12 cellular contexts compared by ENCODE assay signal in genomic region chr2:216044883-216045499, GRCh38. TPM values are rescaled to one million over a fixed set of nuclear protein-coding genes. Genes with fewer than 3 reads are reported as not detected.
DNase-seq lines count a peak whose midpoint lies in the region; ATAC-seq and TF ChIP-seq lines count a peak whose summit lies in the region.
"Had no signal": no experiment of that assay in that cellular context is flagged by ENCODE, and none has a peak within 500 bp of the region (broad histone marks: within the 10 kb centered on the region; RNA-seq: fewer than 3 reads in every experiment).

No MANE protein-coding gene starts in this region.

- H3K4me2 ChIP-seq in mammary epithelial cell (ENCODE audit: insufficient read depth, low read depth, low read length) = no peak overlapping the region

- intact Hi-C loops in mammary epithelial cell (cut with micrococcal nuclease) = no loop called here

- H3K9ac ChIP-seq in mammary epithelial cell (ENCODE audit: insufficient read depth, low read length) = no peak overlapping the region

- H3K36me3 Mint-ChIP-seq in activated CD8-positive, alpha-beta memory T cell treated with anti-CD3 and anti-CD28 coated beads, Interleukin-2, amount 10 ng/mL, durations not matched to agents 7 days and 5 days = peaks cover 24% of the 10 kb centered on the region

- H3K4me3 Mint-ChIP-seq in activated CD8-positive, alpha-beta memory T cell treated with anti-CD3 and anti-CD28 coated beads, Interleukin-2, amount 10 ng/mL, durations not matched to agents 7 days and 5 days = no peak overlapping the region
- H3K4me3 Mint-ChIP-seq: activated T-cell treated with anti-CD3 and anti-CD28 coated beads, Interleukin-2, amount 50 U/mL, for 24 hours; mesothelial cell of epicardium had no signal

- in situ Hi-C loops in mammary epithelial cell (cut with MboI; ENCODE audit: low sequenced_read_pairs in 2 of 2) = no loop called here

- H3K4me3 ChIP-seq in mammary epithelial cell (replicated peaks in 1 of 3; ENCODE audit: insufficient read depth in 1 of 3, low read depth in 2 of 3, low read length in 3 of 3) = no peak overlapping the region

- no peak for DNase-seq in activated CD8-positive, alpha-beta memory T cell treated with anti-CD3 and anti-CD28 coated beads, Interleukin-2, amount 10 ng/mL, durations not matched to agents 7 days and 5 days
- DNase-seq in activated CD8-positive, alpha-beta memory T cell treated with anti-CD3 and anti-CD28 coated beads for 24 hours = no peak
- DNase-seq in activated naive CD4-positive, alpha-beta T cell treated with Interleukin-2 at 50 U/mL for 16 hours = no peak
- DNase-seq in mammary epithelial cell = no peak
- DNase-seq in GM19240 (ENCODE audit: insufficient read length, low spot score) = no peak
- DNase-seq in caudate nucleus (lab: John Stamatoyannopoulos, UW) = no peak
- DNase-seq: ACHN; activated T-cell treated with anti-CD3 and anti-CD28 coated beads, Interleukin-2, amount 50 U/mL, for 24 hours had no signal

- H3K27ac ChIP-seq in mammary epithelial cell (ENCODE audit: insufficient read depth, low read depth, low read length) (no peak overlapping the region), caudate nucleus (ENCODE audit: low read depth, low read length) (no peak overlapping the region)
- H3K27ac ChIP-seq: RWPE1 had no signal

- peaks cover 2% of the 10 kb centered on the region for H3K36me3 ChIP-seq in mammary epithelial cell (ENCODE audit: insufficient read depth, low read length)

- H3K9me3 ChIP-seq in mammary epithelial cell (replicated peaks; ENCODE audit: insufficient read depth, low read length) = no peaks in the 10 kb centered on the region

- BruUV-seq in mammary epithelial cell (replicated peaks; lab: Mats Ljungman, UMichigan) = no TSS peak

- no peak overlapping the region for H2AFZ ChIP-seq in mammary epithelial cell (ENCODE audit: low read depth, low read length)

- TF ChIP-seq CTCF in mammary epithelial cell (conservative IDR thresholded peaks at IDR 0.05 in 1 of 2, IDR thresholded peaks at IDR 0.05 in 1 of 2; ENCODE audit: extremely low read depth in 1 of 2, insufficient read depth in 1 of 2, low read depth in 1 of 2, low read length in 2 of 2) = no peak

- no peaks in the 10 kb centered on the region for H3K27me3 Mint-ChIP-seq in activated CD8-positive, alpha-beta memory T cell treated with anti-CD3 and anti-CD28 coated beads, Interleukin-2, amount 10 ng/mL, durations not matched to agents 7 days and 5 days
- H3K27me3 Mint-ChIP-seq: activated T-cell treated with anti-CD3 and anti-CD28 coated beads, Interleukin-2, amount 50 U/mL, for 24 hours had no signal

- no peaks in the 10 kb centered on the region for H3K4me1 ChIP-seq in mammary epithelial cell (ENCODE audit: insufficient read depth, low read length)

- peaks cover 12% of the 10 kb centered on the region for H3K4me1 Mint-ChIP-seq in activated CD8-positive, alpha-beta memory T cell treated with anti-CD3 and anti-CD28 coated beads, Interleukin-2, amount 10 ng/mL, durations not matched to agents 7 days and 5 days
- H3K4me1 Mint-ChIP-seq: mesothelial cell of epicardium had no signal

- no peaks in the 10 kb centered on the region for H3K27me3 ChIP-seq in mammary epithelial cell (ENCODE audit: insufficient read depth, low read length)

- CTCF ChIA-PET in activated CD8-positive, alpha-beta memory T cell treated with anti-CD3 and anti-CD28 coated beads, Interleukin-2, amount 10 ng/mL, durations not matched to agents 7 days and 5 days (lab: Charles Lee) = interaction anchor here (0.6 to 2.9 kb wide), 7 partner anchors 8 to 96 kb away, joined by 3 to 11 read pairs (median 3); partner anchors contain the start of gene XRCC5
- CTCF ChIA-PET in mammary epithelial cell (lab: Charles Lee; ENCODE audit: low non-redundant PET) = no interaction called here

- 81% methylated on average over 6 of the region's 6 CpGs for WGBS in mammary epithelial cell (ENCODE audit: low coverage, missing lambda C conversion rate)

- H4K20me1 ChIP-seq in mammary epithelial cell (ENCODE audit: insufficient read depth, low read length) = no peaks in the 10 kb centered on the region

- dilution Hi-C loops in mammary epithelial cell (cut with HindIII; ENCODE audit: low sequenced_read_pairs) = no loop called here

- peak overlapping the region; percentile 3 for H3K27ac Mint-ChIP-seq in activated CD8-positive, alpha-beta memory T cell treated with anti-CD3 and anti-CD28 coated beads, Interleukin-2, amount 10 ng/mL, durations not matched to agents 7 days and 5 days
- H3K27ac Mint-ChIP-seq: activated T-cell treated with anti-CD3 and anti-CD28 coated beads, Interleukin-2, amount 50 U/mL, for 24 hours; mesothelial cell of epicardium had no signal

- ATAC-seq in activated CD8-positive, alpha-beta memory T cell treated with anti-CD3 and anti-CD28 coated beads, Interleukin-2, amount 10 ng/mL, durations not matched to agents 7 days and 5 days = peak; percentile 91
- peak; percentile 98 for ATAC-seq in GM21723 (IDR thresholded peaks at IDR 0.05; ENCODE audit: unreplicated experiment)
- ATAC-seq in HG03175 (IDR thresholded peaks at IDR 0.05; ENCODE audit: unreplicated experiment) = peak; percentile 90

- no peaks in the 10 kb centered on the region for H3K79me2 ChIP-seq in mammary epithelial cell (ENCODE audit: insufficient read depth, low read length)

- H3K9me3 Mint-ChIP-seq in activated CD8-positive, alpha-beta memory T cell treated with anti-CD3 and anti-CD28 coated beads, Interleukin-2, amount 10 ng/mL, durations not matched to agents 7 days and 5 days (ENCODE audit: low read depth) = no peaks in the 10 kb centered on the region
- H3K9me3 Mint-ChIP-seq: activated T-cell treated with anti-CD3 and anti-CD28 coated beads, Interleukin-2, amount 50 U/mL, for 24 hours; mesothelial cell of epicardium had no signal

RNA-seq across cellular contexts. Expression of gene MREG, which starts 31.6 kb away (rescaled TPM):
- 10 to 100 TPM; 16.2 to 26.7 TPM for total RNA-seq in activated CD8-positive, alpha-beta memory T cell treated with anti-CD3 and anti-CD28 coated beads, Interleukin-2, amount 10 ng/mL, durations not matched to agents 7 days and 5 days
- 10 to 100 TPM; 20.7 to 29.5 TPM for total RNA-seq in mammary epithelial cell
- polyA plus RNA-seq in mammary epithelial cell = 14.1 TPM
- 9.7 TPM for polyA minus RNA-seq in mammary epithelial cell

RNA-seq across cellular contexts. Expression of gene PECR, which starts 36.6 kb away (rescaled TPM):
- 10 to 100 TPM; 21.6 to 31.9 TPM for total RNA-seq in activated CD8-positive, alpha-beta memory T cell treated with anti-CD3 and anti-CD28 coated beads, Interleukin-2, amount 10 ng/mL, durations not matched to agents 7 days and 5 days
- 10 to 100 TPM in 1 of 2 donors, 1 to 10 TPM in 1; 8.8 to 11.2 TPM for total RNA-seq in mammary epithelial cell
- 13.7 TPM for polyA plus RNA-seq in mammary epithelial cell
- 12.1 TPM for polyA minus RNA-seq in mammary epithelial cell

RNA-seq across cellular contexts. Expression of gene TMEM169, which starts 36.7 kb away (rescaled TPM):
- total RNA-seq in activated CD8-positive, alpha-beta memory T cell treated with anti-CD3 and anti-CD28 coated beads, Interleukin-2, amount 10 ng/mL, durations not matched to agents 7 days and 5 days = 1 to 10 TPM in 1 of 2 experiments, under 1 TPM in 1; 0.75 to 1.1 TPM
- 1 to 10 TPM in 1 of 2 donors, under 1 TPM in 1; 0.24 to 1.8 TPM for total RNA-seq in mammary epithelial cell
- 0.15 TPM for polyA plus RNA-seq in mammary epithelial cell
- polyA minus RNA-seq in mammary epithelial cell = not detected
